Comparison of ENCODE assay signal across 1 cellular context in genomic region chr15:66780172-66780972, GRCh38.
TF ChIP-seq lines count a peak whose summit lies in the region.

No MANE protein-coding gene starts in this region.

TF ChIP-seq in SK-N-SH, 30 proteins besides CTCF, POLR2A, EP300 and RAD21 (continued from another document):
- no peak for TF ChIP-seq REST (IDR thresholded peaks at IDR 0.05; ENCODE audit: low read depth, low read length)
